ENCODE assay signal across 16 cellular contexts in the genomic region with DNA sequence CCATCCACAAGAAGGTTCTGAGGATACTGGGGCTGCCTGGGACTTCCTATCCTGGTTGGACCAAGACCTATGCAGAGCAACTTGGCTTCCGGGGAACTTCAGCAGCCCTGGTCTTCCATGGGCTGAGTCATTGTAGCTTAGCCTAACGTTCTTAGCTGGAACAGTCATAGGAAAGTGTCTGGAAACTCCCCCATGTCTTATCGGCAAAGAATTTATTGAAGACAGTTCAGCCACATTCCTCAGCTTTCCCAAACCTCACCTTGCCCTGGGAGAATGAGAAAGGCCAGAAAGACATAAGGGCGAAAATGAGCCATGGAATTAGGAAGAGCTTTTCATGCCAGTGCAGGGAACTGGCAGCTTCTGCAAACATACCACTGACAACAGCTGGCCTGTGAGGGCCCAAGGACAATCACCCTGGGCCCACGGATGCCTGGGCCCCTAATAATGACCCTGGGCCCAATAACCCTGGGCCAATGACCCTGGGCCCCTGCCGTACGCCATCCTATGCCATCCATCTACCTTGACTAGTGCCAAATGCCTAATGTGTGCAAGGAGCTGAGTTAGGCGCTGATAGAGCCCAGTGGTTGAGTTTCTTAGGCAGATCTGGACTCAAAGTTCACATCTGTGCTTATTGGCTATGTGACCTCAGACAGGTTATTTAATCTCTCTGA.
DNase-seq lines count a peak whose midpoint lies in the region; ATAC-seq and TF ChIP-seq lines count a peak whose summit lies in the region.
"Had no signal": no experiment of that assay in that cellular context is flagged by ENCODE, and none has a peak within 500 bp of the region (broad histone marks: within the 10 kb centered on the region; RNA-seq: fewer than 3 reads in every experiment).

No MANE protein-coding gene starts in this region.

- intact Hi-C loops in left cardiac atrium (cut with DNase I), result no loop called here
- intact Hi-C loops in cardiac septum (cut with DNase I), result no loop called here
- intact Hi-C loops in uterus (cut with DNase I; ENCODE audit: low total_unique reads), result no loop called here
- intact Hi-C loops in activated CD4-positive, alpha-beta T cell treated with anti-CD3 and anti-CD28 coated beads for 36 hours (cut with DNase I, micrococcal nuclease), result no loop called here

- H3K36me3 ChIP-seq in uterus, result no peaks in the 10 kb centered on the region
- H3K36me3 ChIP-seq: neutrophil, WERI-Rb-1 had no signal

- TF ChIP-seq POLR2A in uterus (IDR thresholded peaks at IDR 0.05), result no peak

- H3K27ac Mint-ChIP-seq in activated CD4-positive, alpha-beta T cell treated with anti-CD3 and anti-CD28 coated beads for 36 hours, result no peak overlapping the region
- H3K27ac Mint-ChIP-seq in stimulated activated naive CD8-positive, alpha-beta T cell treated with anti-CD3 and anti-CD28 coated beads, Interleukin-15, amount 100 ng/mL, for 72 hours, result no peak overlapping the region
- H3K27ac Mint-ChIP-seq: activated naive CD4-positive, alpha-beta T cell treated with anti-CD3 and anti-CD28 coated beads for 36 hours had no signal

- no peaks in the 10 kb centered on the region for H3K9me3 ChIP-seq in uterus
- H3K9me3 ChIP-seq: neutrophil had no signal

- H3K4me3 ChIP-seq in astrocyte of the spinal cord (ENCODE audit: low read depth, low read length), result no peak overlapping the region
- H3K4me3 ChIP-seq in uterus, result no peak overlapping the region

- POLR2A ChIA-PET in activated CD4-positive, alpha-beta T cell treated with anti-CD3 and anti-CD28 coated beads for 36 hours (lab: Charles Lee), result no interaction called here

- no peaks in the 10 kb centered on the region for H3K4me1 Mint-ChIP-seq in activated CD4-positive, alpha-beta T cell treated with anti-CD3 and anti-CD28 coated beads for 36 hours
- H3K4me1 Mint-ChIP-seq in stimulated activated naive CD8-positive, alpha-beta T cell treated with anti-CD3 and anti-CD28 coated beads, Interleukin-15, amount 100 ng/mL, for 72 hours, result no peaks in the 10 kb centered on the region

- H3K27me3 Mint-ChIP-seq in activated CD4-positive, alpha-beta T cell treated with anti-CD3 and anti-CD28 coated beads for 36 hours, result no peaks in the 10 kb centered on the region
- no peaks in the 10 kb centered on the region for H3K27me3 Mint-ChIP-seq in stimulated activated naive CD8-positive, alpha-beta T cell treated with anti-CD3 and anti-CD28 coated beads, Interleukin-15, amount 100 ng/mL, for 72 hours

- no peaks in the 10 kb centered on the region for H3K9me3 Mint-ChIP-seq in activated CD4-positive, alpha-beta T cell treated with anti-CD3 and anti-CD28 coated beads for 36 hours (ENCODE audit: low read depth)
- no peaks in the 10 kb centered on the region for H3K9me3 Mint-ChIP-seq in stimulated activated naive CD8-positive, alpha-beta T cell treated with anti-CD3 and anti-CD28 coated beads, Interleukin-15, amount 100 ng/mL, for 72 hours
- H3K9me3 Mint-ChIP-seq: activated naive CD4-positive, alpha-beta T cell treated with anti-CD3 and anti-CD28 coated beads for 36 hours had no signal

- TF ChIP-seq CTCF in astrocyte of the spinal cord (IDR thresholded peaks at IDR 0.05; ENCODE audit: low read depth, low read length) (no peak), uterus (IDR thresholded peaks at IDR 0.05) (no peak)

- in situ Hi-C loops in astrocyte of the spinal cord (cut with HindIII; ENCODE audit: low sequenced_read_pairs), result no loop called here

- no peak overlapping the region for H3K4me3 Mint-ChIP-seq in activated CD4-positive, alpha-beta T cell treated with anti-CD3 and anti-CD28 coated beads for 36 hours
- no peak overlapping the region for H3K4me3 Mint-ChIP-seq in stimulated activated naive CD8-positive, alpha-beta T cell treated with anti-CD3 and anti-CD28 coated beads, Interleukin-15, amount 100 ng/mL, for 72 hours
- H3K4me3 Mint-ChIP-seq: activated naive CD4-positive, alpha-beta T cell treated with anti-CD3 and anti-CD28 coated beads for 36 hours had no signal

- no peaks in the 10 kb centered on the region for H3K27me3 ChIP-seq in uterus
- H3K27me3 ChIP-seq: neutrophil had no signal

- peak; percentile 22 to 88 for ATAC-seq in left cardiac atrium
- ATAC-seq in left lobe of liver, result peak; percentile 12
- ATAC-seq in activated CD4-positive, alpha-beta T cell treated with anti-CD3 and anti-CD28 coated beads for 36 hours, result no peak
- ATAC-seq in stimulated activated naive CD8-positive, alpha-beta T cell treated with anti-CD3 and anti-CD28 coated beads, Interleukin-15, amount 100 ng/mL, for 72 hours, result no peak

- peak overlapping the region; percentile 30 to 62 for H3K27ac ChIP-seq in uterus
- H3K27ac ChIP-seq: KMS-11, neutrophil, WERI-Rb-1 had no signal

- CTCF ChIA-PET in activated CD4-positive, alpha-beta T cell treated with anti-CD3 and anti-CD28 coated beads for 36 hours (lab: Charles Lee), result interaction anchor here (0.7 to 3.9 kb wide), 7 partner anchors 9 to 425 kb away, joined by 3 to 16 read pairs (median 6); no protein-coding TSS in a partner anchor

- no peaks in the 10 kb centered on the region for H3K36me3 Mint-ChIP-seq in activated CD4-positive, alpha-beta T cell treated with anti-CD3 and anti-CD28 coated beads for 36 hours (ENCODE audit: low read depth)

- no peaks in the 10 kb centered on the region for H3K4me1 ChIP-seq in uterus

- DNase-seq in left cardiac atrium (peak; percentile 28), cardiac septum (ENCODE audit: low spot score) (no peak), astrocyte of the spinal cord (ENCODE audit: low read depth, low spot score) (peak; percentile 86), left lobe of liver (ENCODE audit: low spot score) (no peak), uterus (no peak), retina (no peak)
- DNase-seq in activated CD4-positive, alpha-beta T cell treated with anti-CD3 and anti-CD28 coated beads for 36 hours, result no peak
- no peak for DNase-seq in stimulated activated naive CD8-positive, alpha-beta T cell treated with anti-CD3 and anti-CD28 coated beads, Interleukin-15, amount 100 ng/mL, for 72 hours
- DNase-seq: activated naive CD4-positive, alpha-beta T cell treated with anti-CD3 and anti-CD28 coated beads for 36 hours; AML-193; glutamatergic neuron; NCI-H748 treated with DMSO at 0.1 percent for 48 hours; stimulated activated CD8-positive, alpha-beta memory T cell treated with anti-CD3 and anti-CD28 coated beads, Interleukin-4, amount 100 ng/mL, for 48 hours; WERI-Rb-1 had no signal

Comparison
In these comparisons a context has a peak if more than half of its experiments do, and no peak if none do; other contexts are left out.
1. DNase-seq: peak in left cardiac atrium (single experiment) and astrocyte of the spinal cord (single experiment); none in cardiac septum (single experiment), left lobe of liver (single experiment), uterus (0 of 2), activated CD4-positive, alpha-beta T cell treated with anti-CD3 and anti-CD28 coated beads for 36 hours (single experiment), retina (single experiment) and stimulated activated naive CD8-positive, alpha-beta T cell treated with anti-CD3 and anti-CD28 coated beads, Interleukin-15, amount 100 ng/mL, for 72 hours (0 of 2).
2. ATAC-seq: peak in left cardiac atrium (2 of 2) and left lobe of liver (single experiment); none in activated CD4-positive, alpha-beta T cell treated with anti-CD3 and anti-CD28 coated beads for 36 hours (single experiment) and stimulated activated naive CD8-positive, alpha-beta T cell treated with anti-CD3 and anti-CD28 coated beads, Interleukin-15, amount 100 ng/mL, for 72 hours (single experiment).